ENCODE assay signal across 1 cellular context in the genomic region with DNA sequence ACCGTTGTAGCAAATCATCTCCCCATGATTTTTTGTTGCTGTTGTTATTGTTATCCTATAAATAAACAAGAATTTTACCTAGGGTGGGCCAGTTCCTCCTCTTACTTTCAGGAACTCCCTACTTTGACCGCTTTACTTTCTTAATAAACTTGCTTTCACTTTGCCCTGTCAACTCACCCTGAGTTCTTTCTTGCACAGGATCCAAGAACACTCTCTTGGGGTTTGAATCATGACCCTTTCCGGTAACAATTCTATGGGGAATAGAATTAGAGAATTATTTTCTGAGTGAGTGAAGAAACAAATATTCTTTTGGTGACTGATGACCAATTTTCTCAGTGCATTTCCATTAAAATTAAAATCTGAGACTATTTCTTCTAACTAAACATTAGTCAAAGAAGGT.
TF ChIP-seq lines count a peak whose summit lies in the region.

No MANE protein-coding gene starts in this region.

TF ChIP-seq in IMR-90, 13 proteins besides CTCF, POLR2A, EP300 and RAD21:
- TF ChIP-seq MAFK (IDR thresholded peaks at IDR 0.05; ENCODE audit: low read depth, low read length) (no peak), NFE2L2 (IDR thresholded peaks at IDR 0.05; ENCODE audit: low read depth, low read length) (no peak), BHLHE40 (IDR thresholded peaks at IDR 0.05; ENCODE audit: low read depth, low read length) (no peak), CHD1 (IDR thresholded peaks at IDR 0.05; ENCODE audit: low read depth, low read length) (no peak)
